In the genomic region with DNA sequence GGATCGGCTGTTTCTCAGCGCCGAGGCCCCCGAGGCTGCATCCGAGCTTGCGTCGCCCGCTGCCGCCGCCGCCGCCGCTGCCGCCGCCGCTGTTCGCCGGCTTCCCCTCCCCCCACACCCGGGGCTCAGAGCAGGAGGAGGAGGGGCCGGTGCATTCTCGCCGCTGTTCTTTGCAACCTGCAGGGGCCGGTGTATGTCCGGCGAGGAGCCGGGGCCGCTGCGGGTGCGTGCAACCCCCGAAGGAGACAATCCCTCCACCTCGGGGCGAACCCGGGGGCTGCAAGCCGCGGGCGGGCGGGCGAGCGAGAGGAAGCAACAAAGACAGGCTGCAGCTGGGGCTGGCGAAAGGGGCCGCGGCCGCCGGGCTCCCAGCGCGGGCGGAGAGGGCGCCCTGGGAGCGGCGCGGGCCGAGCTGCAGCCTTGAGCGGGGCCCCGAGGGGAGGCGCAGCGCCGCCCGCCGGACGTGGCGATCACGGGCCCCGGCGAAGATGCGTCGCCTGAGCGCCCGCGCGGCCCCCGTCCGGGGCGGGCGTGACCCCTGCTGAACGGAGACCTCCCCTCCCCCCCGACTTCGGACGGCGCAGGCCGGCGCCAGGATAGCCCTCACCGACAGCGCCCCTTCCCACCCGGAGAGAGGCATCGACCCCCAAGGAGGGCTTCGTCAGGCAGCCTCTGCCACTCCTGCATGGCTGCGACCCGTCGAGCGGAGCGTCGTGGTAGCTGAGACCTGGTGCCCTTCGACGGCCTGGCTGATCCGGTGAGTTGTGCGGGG, we compare ENCODE assay signal across 1 cellular context.
TF ChIP-seq lines count a peak whose summit lies in the region.

No MANE protein-coding gene starts in this region.

TF ChIP-seq in GM12878, 131 proteins besides CTCF, POLR2A, EP300 and RAD21:
- TF ChIP-seq IKZF1 (conservative IDR thresholded peaks at IDR 0.05) (peak; percentile 33), CHD2 (IDR thresholded peaks at IDR 0.05; ENCODE audit: borderline replicate concordance, low read depth, low read length) (peak; percentile 43; the same call in 1 of the 2 replicates), SUZ12 (IDR thresholded peaks at IDR 0.05; ENCODE audit: unreplicated experiment) (peak; percentile 59), BHLHE40 (IDR thresholded peaks at IDR 0.05; ENCODE audit: borderline replicate concordance in 1 of 2, low read depth in 2 of 2, low read length in 1 of 2) (peak in 1 of 2 experiments; percentile 26; a peak in 1 of 4 replicates), NR2F1 (conservative IDR thresholded peaks at IDR 0.05) (0 out of 2 replicates have a peak, but pooled peaks have one; percentile 4)
- TF ChIP-seq, protein P1, sequence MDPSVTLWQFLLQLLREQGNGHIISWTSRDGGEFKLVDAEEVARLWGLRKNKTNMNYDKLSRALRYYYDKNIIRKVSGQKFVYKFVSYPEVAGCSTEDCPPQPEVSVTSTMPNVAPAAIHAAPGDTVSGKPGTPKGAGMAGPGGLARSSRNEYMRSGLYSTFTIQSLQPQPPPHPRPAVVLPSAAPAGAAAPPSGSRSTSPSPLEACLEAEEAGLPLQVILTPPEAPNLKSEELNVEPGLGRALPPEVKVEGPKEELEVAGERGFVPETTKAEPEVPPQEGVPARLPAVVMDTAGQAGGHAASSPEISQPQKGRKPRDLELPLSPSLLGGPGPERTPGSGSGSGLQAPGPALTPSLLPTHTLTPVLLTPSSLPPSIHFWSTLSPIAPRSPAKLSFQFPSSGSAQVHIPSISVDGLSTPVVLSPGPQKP (IDR thresholded peaks at IDR 0.05; ENCODE audit: low read depth, low read length) = no peak
- TF ChIP-seq, protein P2, sequence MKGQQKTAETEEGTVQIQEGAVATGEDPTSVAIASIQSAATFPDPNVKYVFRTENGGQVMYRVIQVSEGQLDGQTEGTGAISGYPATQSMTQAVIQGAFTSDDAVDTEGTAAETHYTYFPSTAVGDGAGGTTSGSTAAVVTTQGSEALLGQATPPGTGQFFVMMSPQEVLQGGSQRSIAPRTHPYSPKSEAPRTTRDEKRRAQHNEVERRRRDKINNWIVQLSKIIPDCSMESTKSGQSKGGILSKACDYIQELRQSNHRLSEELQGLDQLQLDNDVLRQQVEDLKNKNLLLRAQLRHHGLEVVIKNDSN (IDR thresholded peaks at IDR 0.05; ENCODE audit: borderline replicate concordance, extremely low read length, insufficient read depth, low read depth, low read length) = no peak
